In the genomic region with DNA sequence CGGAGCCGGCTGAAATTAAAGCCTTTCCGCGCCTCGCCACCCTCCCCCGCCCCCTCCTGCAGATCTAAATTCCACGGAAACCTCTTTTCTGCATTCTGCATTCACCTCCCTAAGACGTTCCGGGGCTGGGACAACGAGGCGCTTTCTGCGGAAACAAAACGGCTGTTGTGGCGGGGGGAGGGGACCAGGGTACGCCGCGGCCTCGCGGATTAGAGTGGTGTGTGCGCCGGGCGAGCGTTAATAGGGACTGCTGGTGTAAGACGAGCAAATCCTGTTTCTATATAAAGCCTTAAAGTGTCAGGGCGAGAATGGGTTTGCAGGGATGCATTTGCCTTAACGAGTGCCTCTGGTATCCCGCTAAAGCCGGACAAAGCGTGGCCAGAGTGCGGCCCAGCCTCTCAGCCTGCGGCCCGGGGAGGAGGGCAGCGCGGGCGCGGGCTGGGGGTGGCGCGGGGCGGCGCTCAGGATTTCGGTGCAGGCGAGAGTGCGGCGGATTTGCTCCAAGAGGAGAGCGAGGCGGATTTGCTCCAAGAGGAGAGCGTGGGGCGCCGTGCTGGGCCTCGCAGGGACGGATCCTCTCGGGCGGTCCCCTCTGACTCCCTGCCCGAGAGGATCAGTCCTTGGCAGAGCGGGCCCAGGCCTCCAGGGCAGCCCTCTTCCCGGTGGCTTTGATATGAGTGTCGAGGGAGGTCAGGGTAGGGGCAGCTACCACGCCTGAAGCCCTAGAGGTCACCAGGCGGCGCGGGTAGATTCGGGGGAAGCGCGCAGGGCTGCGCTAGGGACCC, we compare ENCODE assay signal across 1 cellular context.
A peak's percentile ranks its signal among the peaks of the same experiment; 100 is the strongest.
TF ChIP-seq lines count a peak whose summit lies in the region.

No MANE protein-coding gene starts in this region.

TF ChIP-seq in HepG2, 621 proteins besides CTCF, POLR2A, EP300 and RAD21 (continued from another document and continues in another):
- TF ChIP-seq, protein P1, sequence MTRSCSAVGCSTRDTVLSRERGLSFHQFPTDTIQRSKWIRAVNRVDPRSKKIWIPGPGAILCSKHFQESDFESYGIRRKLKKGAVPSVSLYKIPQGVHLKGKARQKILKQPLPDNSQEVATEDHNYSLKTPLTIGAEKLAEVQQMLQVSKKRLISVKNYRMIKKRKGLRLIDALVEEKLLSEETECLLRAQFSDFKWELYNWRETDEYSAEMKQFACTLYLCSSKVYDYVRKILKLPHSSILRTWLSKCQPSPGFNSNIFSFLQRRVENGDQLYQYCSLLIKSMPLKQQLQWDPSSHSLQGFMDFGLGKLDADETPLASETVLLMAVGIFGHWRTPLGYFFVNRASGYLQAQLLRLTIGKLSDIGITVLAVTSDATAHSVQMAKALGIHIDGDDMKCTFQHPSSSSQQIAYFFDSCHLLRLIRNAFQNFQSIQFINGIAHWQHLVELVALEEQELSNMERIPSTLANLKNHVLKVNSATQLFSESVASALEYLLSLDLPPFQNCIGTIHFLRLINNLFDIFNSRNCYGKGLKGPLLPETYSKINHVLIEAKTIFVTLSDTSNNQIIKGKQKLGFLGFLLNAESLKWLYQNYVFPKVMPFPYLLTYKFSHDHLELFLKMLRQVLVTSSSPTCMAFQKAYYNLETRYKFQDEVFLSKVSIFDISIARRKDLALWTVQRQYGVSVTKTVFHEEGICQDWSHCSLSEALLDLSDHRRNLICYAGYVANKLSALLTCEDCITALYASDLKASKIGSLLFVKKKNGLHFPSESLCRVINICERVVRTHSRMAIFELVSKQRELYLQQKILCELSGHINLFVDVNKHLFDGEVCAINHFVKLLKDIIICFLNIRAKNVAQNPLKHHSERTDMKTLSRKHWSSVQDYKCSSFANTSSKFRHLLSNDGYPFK (CRISPR knock-in tag; IDR thresholded peaks at IDR 0.05; ENCODE audit: borderline replicate concordance): no peak
- TF ChIP-seq ZBTB40 (IDR thresholded peaks at IDR 0.05): no peak
- TF ChIP-seq ZBTB40 (CRISPR knock-in tag; IDR thresholded peaks at IDR 0.05): no peak
- TF ChIP-seq MYPOP (CRISPR knock-in tag; IDR thresholded peaks at IDR 0.05): peak; percentile 64
- no peak for TF ChIP-seq NFYC (CRISPR knock-in tag; IDR thresholded peaks at IDR 0.05)
- TF ChIP-seq, protein P2, sequence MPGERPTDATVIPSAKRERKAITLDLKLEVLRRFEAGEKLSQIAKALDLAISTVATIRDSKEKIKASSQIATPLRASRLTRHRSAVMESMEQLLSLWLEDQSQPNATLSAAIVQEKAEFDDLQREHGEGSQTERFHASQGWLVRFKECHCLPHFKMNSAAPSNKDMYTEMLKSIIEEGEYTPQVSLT (CRISPR knock-in tag; IDR thresholded peaks at IDR 0.05; ENCODE audit: borderline replicate concordance, low read depth): no peak
- no peak for TF ChIP-seq ZNF253 (CRISPR knock-in tag; IDR thresholded peaks at IDR 0.05; ENCODE audit: borderline replicate concordance)
- peak; percentile 86; the same call in 1 of the 2 replicates for TF ChIP-seq ZNF800 (CRISPR knock-in tag; IDR thresholded peaks at IDR 0.05)
- TF ChIP-seq ZBTB38 (CRISPR knock-in tag; IDR thresholded peaks at IDR 0.05): no peak
- 0 out of 2 replicates have a peak, but pooled peaks have one; percentile 9 for TF ChIP-seq ZGPAT (CRISPR knock-in tag; IDR thresholded peaks at IDR 0.05)
- TF ChIP-seq ZNF713 (CRISPR knock-in tag; IDR thresholded peaks at IDR 0.05): no peak
- TF ChIP-seq MBNL3 (CRISPR knock-in tag; conservative IDR thresholded peaks at IDR 0.05): no peak
- TF ChIP-seq SRSF4 (IDR thresholded peaks at IDR 0.05; ENCODE audit: low read depth, low read length, poor library complexity, severe bottlenecking): no peak
- peak; percentile 34; the same call in 1 of the 2 replicates for TF ChIP-seq PHF21A (CRISPR knock-in tag; IDR thresholded peaks at IDR 0.05)
- no peak for TF ChIP-seq ZNF30 (CRISPR knock-in tag; IDR thresholded peaks at IDR 0.05)
- no peak for TF ChIP-seq ZNF343 (CRISPR knock-in tag; IDR thresholded peaks at IDR 0.05)
- TF ChIP-seq SMYD3 (CRISPR knock-in tag; IDR thresholded peaks at IDR 0.05): no peak
- TF ChIP-seq ZFP82 (CRISPR knock-in tag; IDR thresholded peaks at IDR 0.05; ENCODE audit: borderline replicate concordance): no peak
- TF ChIP-seq SMAD1 (CRISPR knock-in tag; IDR thresholded peaks at IDR 0.05; ENCODE audit: borderline replicate concordance, low read depth): no peak
- no peak for TF ChIP-seq FOXJ3 (CRISPR knock-in tag; IDR thresholded peaks at IDR 0.05; ENCODE audit: borderline replicate concordance)
- TF ChIP-seq, protein P3, sequence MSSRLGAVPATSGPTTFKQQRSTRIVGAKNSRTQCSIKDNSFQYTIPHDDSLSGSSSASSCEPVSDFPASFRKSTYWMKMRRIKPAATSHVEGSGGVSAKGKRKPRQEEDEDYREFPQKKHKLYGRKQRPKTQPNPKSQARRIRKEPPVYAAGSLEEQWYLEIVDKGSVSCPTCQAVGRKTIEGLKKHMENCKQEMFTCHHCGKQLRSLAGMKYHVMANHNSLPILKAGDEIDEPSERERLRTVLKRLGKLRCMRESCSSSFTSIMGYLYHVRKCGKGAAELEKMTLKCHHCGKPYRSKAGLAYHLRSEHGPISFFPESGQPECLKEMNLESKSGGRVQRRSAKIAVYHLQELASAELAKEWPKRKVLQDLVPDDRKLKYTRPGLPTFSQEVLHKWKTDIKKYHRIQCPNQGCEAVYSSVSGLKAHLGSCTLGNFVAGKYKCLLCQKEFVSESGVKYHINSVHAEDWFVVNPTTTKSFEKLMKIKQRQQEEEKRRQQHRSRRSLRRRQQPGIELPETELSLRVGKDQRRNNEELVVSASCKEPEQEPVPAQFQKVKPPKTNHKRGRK (CRISPR knock-in tag; IDR thresholded peaks at IDR 0.05): no peak
- no peak for TF ChIP-seq SRSF9 (IDR thresholded peaks at IDR 0.05; ENCODE audit: borderline replicate concordance, insufficient read depth, low read depth, low read length, poor library complexity, severe bottlenecking)
- TF ChIP-seq ZNF33B (CRISPR knock-in tag; IDR thresholded peaks at IDR 0.05): 0 out of 2 replicates have a peak, but pooled peaks have one; percentile 23
- TF ChIP-seq NFRKB (IDR thresholded peaks at IDR 0.05): no peak
- TF ChIP-seq EZH2 (conservative IDR thresholded peaks at IDR 0.05; ENCODE audit: low read depth, low read length): peak; percentile 96
- no peak for TF ChIP-seq MATR3 (CRISPR knock-in tag; IDR thresholded peaks at IDR 0.05)
- no peak for TF ChIP-seq STAG1 (CRISPR knock-in tag; IDR thresholded peaks at IDR 0.05)
- TF ChIP-seq HMG20A (CRISPR knock-in tag; IDR thresholded peaks at IDR 0.05; ENCODE audit: borderline replicate concordance): no peak
- peak; percentile 11; the same call in 1 of the 2 replicates for TF ChIP-seq ZNF263 (CRISPR knock-in tag; IDR thresholded peaks at IDR 0.05)
- no peak for TF ChIP-seq SAFB2 (CRISPR knock-in tag; IDR thresholded peaks at IDR 0.05; ENCODE audit: borderline replicate concordance, low read depth)
- no peak for TF ChIP-seq KDM2A (CRISPR knock-in tag; IDR thresholded peaks at IDR 0.05; ENCODE audit: borderline replicate concordance, low read depth)
- peak; percentile 25 for TF ChIP-seq RBM39 (IDR thresholded peaks at IDR 0.05; ENCODE audit: low read depth, low read length, poor library complexity, severe bottlenecking)
- TF ChIP-seq RARG (CRISPR knock-in tag; IDR thresholded peaks at IDR 0.05; ENCODE audit: low read depth): no peak
- TF ChIP-seq, protein P4, sequence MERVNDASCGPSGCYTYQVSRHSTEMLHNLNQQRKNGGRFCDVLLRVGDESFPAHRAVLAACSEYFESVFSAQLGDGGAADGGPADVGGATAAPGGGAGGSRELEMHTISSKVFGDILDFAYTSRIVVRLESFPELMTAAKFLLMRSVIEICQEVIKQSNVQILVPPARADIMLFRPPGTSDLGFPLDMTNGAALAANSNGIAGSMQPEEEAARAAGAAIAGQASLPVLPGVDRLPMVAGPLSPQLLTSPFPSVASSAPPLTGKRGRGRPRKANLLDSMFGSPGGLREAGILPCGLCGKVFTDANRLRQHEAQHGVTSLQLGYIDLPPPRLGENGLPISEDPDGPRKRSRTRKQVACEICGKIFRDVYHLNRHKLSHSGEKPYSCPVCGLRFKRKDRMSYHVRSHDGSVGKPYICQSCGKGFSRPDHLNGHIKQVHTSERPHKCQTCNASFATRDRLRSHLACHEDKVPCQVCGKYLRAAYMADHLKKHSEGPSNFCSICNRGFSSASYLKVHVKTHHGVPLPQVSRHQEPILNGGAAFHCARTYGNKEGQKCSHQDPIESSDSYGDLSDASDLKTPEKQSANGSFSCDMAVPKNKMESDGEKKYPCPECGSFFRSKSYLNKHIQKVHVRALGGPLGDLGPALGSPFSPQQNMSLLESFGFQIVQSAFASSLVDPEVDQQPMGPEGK (CRISPR knock-in tag; IDR thresholded peaks at IDR 0.05): peak; percentile 29; the same call in 1 of the 2 replicates
- no peak for TF ChIP-seq TEAD3 (CRISPR knock-in tag; optimal IDR thresholded peaks at IDR 0.05; ENCODE audit: borderline replicate concordance)
